ENCODE assay signal across 8 cellular contexts in genomic region chr17:76710863-76711611, GRCh38. TPM values are rescaled to one million over a fixed set of nuclear protein-coding genes. Genes with fewer than 3 reads are reported as not detected.
A peak's percentile ranks its signal among the peaks of the same experiment; 100 is the strongest.
DNase-seq lines count a peak whose midpoint lies in the region; ATAC-seq and TF ChIP-seq lines count a peak whose summit lies in the region.

Gene MXRA7 (minus strand): TSS chr17:76710965. CDS start chr17:76710946, 19 bp downstream.

- BruUV-seq in Calu3 (replicated peaks; lab: Mats Ljungman, UMichigan) = no TSS peak

- no peaks in the 10 kb centered on the region for H3K9me3 Mint-ChIP-seq in Calu3 (ENCODE audit: low read depth, unreplicated experiment)

- intact Hi-C loops in Calu3 (cut with micrococcal nuclease; ENCODE audit: unreplicated experiment) = loop anchor here (10.0 kb wide), 1 partner anchor 66 kb away; the partner anchor contains the start of gene ST6GALNAC1
- intact Hi-C loops in body of pancreas (cut with DNase I) = loop anchor here (10.0 kb wide), 1 partner anchor 186 kb away; no protein-coding TSS in a partner anchor

- peak; percentile 74 for ATAC-seq in body of pancreas
- no peak for ATAC-seq in GM18511 (IDR thresholded peaks at IDR 0.05; ENCODE audit: unreplicated experiment)
- no peak for ATAC-seq in HG02870 (IDR thresholded peaks at IDR 0.05; ENCODE audit: unreplicated experiment)

- H3K9ac ChIP-seq in HUES6 (ENCODE audit: low read length) = peak within 1 kb of the TSS; percentile 75

- peaks cover 33% of the 10 kb centered on the region for H3K4me1 ChIP-seq in HUES6 (ENCODE audit: control insufficient read depth, insufficient read depth, low read length)
- H3K4me1 ChIP-seq in body of pancreas = peaks cover 51% of the 10 kb centered on the region

- H3K27me3 ChIP-seq in HUES6 (ENCODE audit: control insufficient read depth, insufficient read depth, low read length) = peaks cover 23% of the 10 kb centered on the region
- no peaks in the 10 kb centered on the region for H3K27me3 ChIP-seq in body of pancreas

- H3K27ac ChIP-seq in HUES6 (ENCODE audit: low read depth, low read length) = no peak within 1 kb of the TSS
- H3K27ac ChIP-seq in body of pancreas = peak within 1 kb of the TSS; percentile 74 to 86 (median 82)

- peak in 2 of 3 donors; percentile 8 to 33 for TF ChIP-seq POLR2A in body of pancreas (IDR thresholded peaks at IDR 0.05)

- peaks cover 8% of the 10 kb centered on the region for H3K27me3 Mint-ChIP-seq in Calu3 (ENCODE audit: unreplicated experiment)

- H3K4me3 Mint-ChIP-seq in Calu3 (ENCODE audit: low read depth, unreplicated experiment) = peak within 1 kb of the TSS; percentile 66

- DNase-seq in Calu3 = peak; percentile 72
- DNase-seq in T-helper 9 cell = peak; percentile 66
- peak; percentile 70 to 81 (median 76) for DNase-seq in body of pancreas
- DNase-seq in hippocampal formation (lab: John Stamatoyannopoulos, UW) = peak; percentile 64 to 67
- DNase-seq in putamen (ENCODE audit: low spot score) = peak; percentile 70

- peak within 1 kb of the TSS; percentile 68 for H3K4me3 ChIP-seq in HUES6 (ENCODE audit: low read depth, low read length)
- H3K4me3 ChIP-seq in body of pancreas = peak within 1 kb of the TSS in 1 of 2 donors; percentile 18

- peaks cover 14% of the 10 kb centered on the region for H3K36me3 ChIP-seq in HUES6 (ENCODE audit: control insufficient read depth, insufficient read depth, low read length)
- peaks cover 0 to 6% of the 10 kb centered on the region in 2 donors for H3K36me3 ChIP-seq in body of pancreas (replicated peaks in 1 of 2; ENCODE audit: insufficient read depth in 1 of 2, low read depth in 2 of 2)

- CTCF ChIA-PET in Calu3 (lab: Charles Lee) = no interaction called here

- H3K9me3 ChIP-seq in HUES6 (ENCODE audit: control insufficient read depth, insufficient read depth, low read depth, low read length) (no peaks in the 10 kb centered on the region), body of pancreas (no peaks in the 10 kb centered on the region)

- peaks cover 13% of the 10 kb centered on the region for H3K4me1 Mint-ChIP-seq in Calu3 (ENCODE audit: low read depth, unreplicated experiment)

- H3K27ac Mint-ChIP-seq in Calu3 (ENCODE audit: unreplicated experiment) = no peak within 1 kb of the TSS

- H3K36me3 Mint-ChIP-seq in Calu3 (ENCODE audit: insufficient read depth, unreplicated experiment) = peaks cover 35% of the 10 kb centered on the region

- TF ChIP-seq CTCF in Calu3 (IDR thresholded peaks at IDR 0.05; ENCODE audit: unreplicated experiment) (no peak), body of pancreas (IDR thresholded peaks at IDR 0.05) (no peak)

- WGBS in body of pancreas, 2 donors = 7 to 10% methylated on average over 12 to 20 of the region's 56 CpGs

RNA-seq across cellular contexts. Expression of gene MXRA7, which starts in this region (rescaled TPM):
- 6.5 and 9.9 TPM in 2 replicates for total RNA-seq in Calu3 (2022)
- total RNA-seq in body of pancreas = 10 to 100 TPM; 71.9 to 87.4 TPM
